In genomic region chr9:15142903-15143534, GRCh38 we compare ENCODE assay signal across 8 cellular contexts.
DNase-seq lines count a peak whose midpoint lies in the region; ATAC-seq and TF ChIP-seq lines count a peak whose summit lies in the region.

No MANE protein-coding gene starts in this region.

- peak; percentile 72 for TF ChIP-seq CTCF in OCI-LY3 (IDR thresholded peaks at IDR 0.05; ENCODE audit: low read depth, low read length)
- TF ChIP-seq CTCF in choroid plexus epithelial cell (conservative IDR thresholded peaks at IDR 0.05; ENCODE audit: low read depth, low read length): peak; percentile 89
- TF ChIP-seq CTCF in liver (IDR thresholded peaks at IDR 0.05; ENCODE audit: low read depth, low read length, missing input control): peak; percentile 77

- H3K4me2 ChIP-seq in OCI-LY3 (ENCODE audit: low read length): peak overlapping the region; percentile 18; the same call in 1 of the 2 replicates

- WGBS in liver: 57% methylated on average over 6 of the region's 6 CpGs

- DNase-seq in SIG-M5 treated with dmso at 0.1 percent for 504 hours (lab: John Stamatoyannopoulos, UW; ENCODE audit: unreplicated experiment) (peak; percentile 50), SIG-M5 (lab: John Stamatoyannopoulos, UW) (no peak), choroid plexus epithelial cell (ENCODE audit: low read depth) (peak; percentile 86), NCI-H2029 (lab: John Stamatoyannopoulos, UW) (no peak)

- no peaks in the 10 kb centered on the region; the same call in 1 of the 2 replicates for H3K27me3 ChIP-seq in OCI-LY3 (ENCODE audit: low read depth, low read length)
- peaks cover 0 to 6% (median 0%) of the 10 kb centered on the region in 4 donors for H3K27me3 ChIP-seq in liver (ENCODE audit: control insufficient read depth in 4 of 4, insufficient read depth in 4 of 4, low read length in 3 of 4)

- peak; percentile 71 to 84 for TF ChIP-seq RAD21 in liver (IDR thresholded peaks at IDR 0.05)

- H3K79me2 ChIP-seq in OCI-LY3 (ENCODE audit: low read length): no peaks in the 10 kb centered on the region

- no peak overlapping the region for H3K4me3 ChIP-seq in OCI-LY3 (ENCODE audit: low read length)
- H3K4me3 ChIP-seq in choroid plexus epithelial cell (ENCODE audit: low read depth, low read length): no peak overlapping the region
- no peak overlapping the region for H3K4me3 ChIP-seq in liver (ENCODE audit: low read depth in 1 of 3, low read length in 3 of 3)

- ATAC-seq in GM21447 (IDR thresholded peaks at IDR 0.05; ENCODE audit: unreplicated experiment) (peak; percentile 92), HG03575 (IDR thresholded peaks at IDR 0.05; ENCODE audit: extremely low read depth, insufficient number of reproducible peaks, low FRiP score, unreplicated experiment) (peak; percentile 93)

- H3K36me3 ChIP-seq in OCI-LY3 (replicated peaks; ENCODE audit: low read depth, low read length) (no peaks in the 10 kb centered on the region), liver (ENCODE audit: control insufficient read depth in 4 of 4, insufficient read depth in 3 of 4, low read depth in 1 of 4, low read length in 3 of 4) (no peaks in the 10 kb centered on the region)

- H3K4me1 ChIP-seq in OCI-LY3 (ENCODE audit: low read length) (no peaks in the 10 kb centered on the region), liver (ENCODE audit: control insufficient read depth in 4 of 4, insufficient read depth in 4 of 4, low read length in 3 of 4) (no peaks in the 10 kb centered on the region)

- H4K20me1 ChIP-seq in OCI-LY3 (ENCODE audit: insufficient read depth, low read length): no peaks in the 10 kb centered on the region

- H3K9ac ChIP-seq in OCI-LY3 (ENCODE audit: low read length) (no peak overlapping the region), liver (ENCODE audit: low read depth in 1 of 2, low read length in 2 of 2) (no peak overlapping the region)

- no peak overlapping the region for H3K27ac ChIP-seq in OCI-LY3 (ENCODE audit: low read length)
- no peak overlapping the region for H3K27ac ChIP-seq in liver (ENCODE audit: low read depth in 1 of 2, low read length in 2 of 2)

- 0 out of 2 replicates have a peak overlapping the region, but pooled peaks have one; percentile 49 for H2AFZ ChIP-seq in OCI-LY3 (ENCODE audit: low read depth, low read length)

- H3K9me3 ChIP-seq in OCI-LY3 (ENCODE audit: insufficient read depth, low read length) (no peaks in the 10 kb centered on the region), liver (ENCODE audit: control insufficient read depth in 4 of 4, low read length in 3 of 4) (no peaks in the 10 kb centered on the region)

TF ChIP-seq in liver, 16 proteins besides CTCF, POLR2A, EP300 and RAD21:
- TF ChIP-seq RXRA (IDR thresholded peaks at IDR 0.05): no peak

Comparison
In these comparisons a context has a peak if more than half of its experiments do, and no peak if none do; other contexts are left out.
1. DNase-seq: peak in SIG-M5 treated with dmso at 0.1 percent for 504 hours (single experiment) and choroid plexus epithelial cell (single experiment); none in SIG-M5 (single experiment) and NCI-H2029 (single experiment).
2. Peak in every context shown above with its lines, with median percentiles within 50 percentile points of each other: CTCF ChIP-seq.